In the genomic region with DNA sequence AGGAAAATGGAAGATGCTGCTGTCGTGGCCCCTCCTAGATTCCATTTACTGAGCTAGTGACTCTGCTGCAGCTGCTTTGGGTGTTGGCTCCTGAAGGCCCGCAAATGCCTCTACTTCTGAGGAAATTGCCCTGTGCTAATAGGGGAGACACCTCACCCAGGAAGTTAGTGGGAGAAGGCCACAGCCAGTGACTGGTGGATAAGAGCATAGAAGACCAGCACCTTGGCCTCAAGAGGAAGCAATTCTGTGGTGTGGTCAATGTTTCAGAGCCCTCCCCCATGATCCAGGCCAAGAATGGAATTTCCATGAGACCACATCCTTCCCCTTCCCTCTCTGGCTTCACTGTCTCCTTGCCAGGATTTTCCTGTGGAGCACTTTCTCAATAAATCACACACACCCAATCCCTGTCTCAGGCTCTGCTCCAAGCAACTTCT, we compare ENCODE assay signal across 13 cellular contexts. TPM values are rescaled to one million over a fixed set of nuclear protein-coding genes. Genes with fewer than 3 reads are reported as not detected.
A peak's percentile ranks its signal among the peaks of the same experiment; 100 is the strongest.
DNase-seq lines count a peak whose midpoint lies in the region; ATAC-seq lines count a peak whose summit lies in the region.
"Had no signal": no experiment of that assay in that cellular context is flagged by ENCODE, and none has a peak within 500 bp of the region (broad histone marks: within the 10 kb centered on the region; RNA-seq: fewer than 3 reads in every experiment).

No MANE protein-coding gene starts in this region.

- H3K9ac ChIP-seq in adipocyte (ENCODE audit: low read length) = no peak overlapping the region

- no peak overlapping the region for H3K4me3 Mint-ChIP-seq in activated T-helper 2 cell treated with anti-CD3 and anti-CD28 coated beads, Interferon-gamma antibody, Interleukin-2, Interleukin-4, amounts not matched to agents 10 μg/mL and 5 μg/mL and 100 μg/mL, durations not matched to agents 14 hours and 24 hours and 36 hours (ENCODE audit: low read depth)
- H3K4me3 Mint-ChIP-seq: activated CD4-positive, alpha-beta T cell treated with anti-CD3 and anti-CD28 coated beads for 36 hours had no signal

- no peak overlapping the region for H3K4me3 ChIP-seq in adipocyte (ENCODE audit: low read length)
- H3K4me3 ChIP-seq: PC-9 had no signal

- no peaks in the 10 kb centered on the region for H3K4me1 Mint-ChIP-seq in activated T-helper 2 cell treated with anti-CD3 and anti-CD28 coated beads, Interferon-gamma antibody, Interleukin-2, Interleukin-4, amounts not matched to agents 10 μg/mL and 5 μg/mL and 100 μg/mL, durations not matched to agents 14 hours and 24 hours and 36 hours (ENCODE audit: low read depth)
- H3K4me1 Mint-ChIP-seq: activated CD4-positive, alpha-beta T cell treated with anti-CD3 and anti-CD28 coated beads for 36 hours had no signal

- no peaks in the 10 kb centered on the region for H3K36me3 ChIP-seq in adipocyte (ENCODE audit: control insufficient read depth, insufficient read depth, low read length, severe bottlenecking)

- H3K9me3 ChIP-seq in adipocyte (ENCODE audit: control insufficient read depth, low read length) = no peaks in the 10 kb centered on the region

- peaks cover 53% of the 10 kb centered on the region for H3K4me1 ChIP-seq in adipocyte (ENCODE audit: control insufficient read depth, insufficient read depth, low read length)

- H3K36me3 Mint-ChIP-seq in activated T-helper 2 cell treated with anti-CD3 and anti-CD28 coated beads, Interferon-gamma antibody, Interleukin-2, Interleukin-4, amounts not matched to agents 10 μg/mL and 5 μg/mL and 100 μg/mL, durations not matched to agents 14 hours and 24 hours and 36 hours (ENCODE audit: low read depth) = no peaks in the 10 kb centered on the region

- intact Hi-C loops in activated T-helper 2 cell treated with anti-CD3 and anti-CD28 coated beads, Interferon-gamma antibody, Interleukin-2, Interleukin-4, amounts not matched to agents 10 μg/mL and 5 μg/mL and 100 μg/mL, durations not matched to agents 14 hours and 24 hours and 36 hours (cut with micrococcal nuclease) = no loop called here

- H3K27me3 Mint-ChIP-seq in activated T-helper 2 cell treated with anti-CD3 and anti-CD28 coated beads, Interferon-gamma antibody, Interleukin-2, Interleukin-4, amounts not matched to agents 10 μg/mL and 5 μg/mL and 100 μg/mL, durations not matched to agents 14 hours and 24 hours and 36 hours (ENCODE audit: low read depth) = no peaks in the 10 kb centered on the region
- H3K27me3 Mint-ChIP-seq: activated CD4-positive, alpha-beta T cell treated with anti-CD3 and anti-CD28 coated beads for 36 hours had no signal

- no peaks in the 10 kb centered on the region for H3K9me3 Mint-ChIP-seq in activated T-helper 2 cell treated with anti-CD3 and anti-CD28 coated beads, Interferon-gamma antibody, Interleukin-2, Interleukin-4, amounts not matched to agents 10 μg/mL and 5 μg/mL and 100 μg/mL, durations not matched to agents 14 hours and 24 hours and 36 hours

- H3K27ac Mint-ChIP-seq in activated T-helper 2 cell treated with anti-CD3 and anti-CD28 coated beads, Interferon-gamma antibody, Interleukin-2, Interleukin-4, amounts not matched to agents 10 μg/mL and 5 μg/mL and 100 μg/mL, durations not matched to agents 14 hours and 24 hours and 36 hours = no peak overlapping the region
- H3K27ac Mint-ChIP-seq: activated CD4-positive, alpha-beta T cell treated with anti-CD3 and anti-CD28 coated beads for 36 hours had no signal

- DNase-seq in A172 (ENCODE audit: low spot score) = peak; percentile 94
- DNase-seq in HS-27A (ENCODE audit: low read depth) = peak; percentile 57
- peak; percentile 44 for DNase-seq in adipocyte (ENCODE audit: low read depth)
- peak; percentile 91 for DNase-seq in glomerular visceral epithelial cell (ENCODE audit: extremely low spot score)
- no peak for DNase-seq in activated T-helper 2 cell treated with anti-CD3 and anti-CD28 coated beads, Interferon-gamma antibody, Interleukin-2, Interleukin-4, amounts not matched to agents 10 μg/mL and 5 μg/mL and 100 μg/mL, durations not matched to agents 14 hours and 24 hours and 36 hours (ENCODE audit: low spot score)
- DNase-seq in cortex of kidney (lab: John Stamatoyannopoulos, UW) = no peak
- no peak for DNase-seq in DMS 273 treated with DMSO at 0.1 percent for 48 hours (lab: John Stamatoyannopoulos, UW)
- DNase-seq: activated CD4-positive, alpha-beta T cell treated with anti-CD3 and anti-CD28 coated beads for 36 hours; activated effector memory CD4-positive, alpha-beta T cell treated with anti-CD3 and anti-CD28 coated beads, Interleukin-2, amount 50 U/mL, for 16 hours; NCI-H1694; occipital lobe had no signal

- no peak for ATAC-seq in GM19395 (IDR thresholded peaks at IDR 0.05; ENCODE audit: unreplicated experiment)
- ATAC-seq: activated CD4-positive, alpha-beta T cell treated with anti-CD3 and anti-CD28 coated beads for 36 hours had no signal

- H3K27me3 ChIP-seq in adipocyte (replicated peaks; ENCODE audit: control insufficient read depth, insufficient read depth, low read length) = no peaks in the 10 kb centered on the region

RNA-seq across cellular contexts. Expression of a gene that starts 25.0 kb away (rescaled TPM):
- 5.5 and 6.4 TPM in 2 replicates for total RNA-seq in A172 (2014; rRNA removed; shearing (Covaris generic))
- 0.80 and 0.84 TPM in 2 replicates for total RNA-seq in activated T-helper 2 cell treated with anti-CD3 and anti-CD28 coated beads, Interferon-gamma antibody, Interleukin-2, Interleukin-4, amounts not matched to agents 10 μg/mL and 5 μg/mL and 100 μg/mL, durations not matched to agents 14 hours and 24 hours and 36 hours

Comparison
In these comparisons a context has a peak if more than half of its experiments do, and no peak if none do; other contexts are left out.
1. DNase-seq: peak in A172 (single experiment), HS-27A (single experiment), adipocyte (single experiment) and glomerular visceral epithelial cell (single experiment); none in activated T-helper 2 cell treated with anti-CD3 and anti-CD28 coated beads, Interferon-gamma antibody, Interleukin-2, Interleukin-4, amounts not matched to agents 10 μg/mL and 5 μg/mL and 100 μg/mL, durations not matched to agents 14 hours and 24 hours and 36 hours (single experiment), cortex of kidney (single experiment) and DMS 273 treated with DMSO at 0.1 percent for 48 hours (single experiment).